Comparison of ENCODE assay signal across 8 cellular contexts in the genomic region with DNA sequence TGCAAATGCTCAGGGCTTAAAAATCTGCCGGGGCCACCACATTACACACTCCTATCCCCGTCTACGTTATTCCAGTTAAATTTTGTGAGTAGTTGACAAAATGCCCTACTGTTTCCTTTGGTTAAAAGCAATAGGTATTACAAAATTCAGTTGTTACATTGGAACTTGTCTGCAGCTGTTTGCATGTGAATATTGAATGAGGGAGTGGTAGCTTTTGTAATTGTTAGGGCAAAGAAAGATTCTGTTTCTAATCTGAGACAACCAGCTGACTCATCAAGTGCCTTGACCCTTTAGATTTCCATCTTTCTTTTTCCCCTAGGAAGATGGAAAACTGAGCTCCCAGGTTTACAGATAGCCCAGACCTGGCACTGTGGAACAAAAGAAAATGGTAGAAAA. TPM values are rescaled to one million over a fixed set of nuclear protein-coding genes. Genes with fewer than 3 reads are reported as not detected.
DNase-seq lines count a peak whose midpoint lies in the region; TF ChIP-seq lines count a peak whose summit lies in the region.

No MANE protein-coding gene starts in this region.

- TF ChIP-seq CTCF in VCaP (conservative IDR thresholded peaks at IDR 0.05) (0 out of 2 replicates have a peak, but pooled peaks have one; percentile 48), hepatocyte (IDR thresholded peaks at IDR 0.05; ENCODE audit: poor library complexity) (no peak)

- peak overlapping the region; percentile 3 for H3K4me2 ChIP-seq in hepatocyte

- no peaks in the 10 kb centered on the region for H3K9me3 Mint-ChIP-seq in T-helper 1 cell treated with Interleukin-12 subunit alpha and Interleukin-12 subunit beta and Interleukin-4 antibody, amounts not matched to agents 30 μg/mL and 1 μg/mL, for 36 hours

- 38% methylated on average over 3 of the region's 3 CpGs for WGBS in hepatocyte (ENCODE audit: low lambda C conversion rate, missing lambda C conversion rate)

- H3K27me3 Mint-ChIP-seq in T-helper 1 cell treated with Interleukin-12 subunit alpha and Interleukin-12 subunit beta and Interleukin-4 antibody, amounts not matched to agents 30 μg/mL and 1 μg/mL, for 36 hours (ENCODE audit: low read depth): no peaks in the 10 kb centered on the region

- peak overlapping the region; percentile 52 for H3K27ac Mint-ChIP-seq in T-helper 1 cell treated with Interleukin-12 subunit alpha and Interleukin-12 subunit beta and Interleukin-4 antibody, amounts not matched to agents 30 μg/mL and 1 μg/mL, for 36 hours

- H3K27me3 ChIP-seq in hepatocyte: no peaks in the 10 kb centered on the region
- H3K27me3 ChIP-seq in subcutaneous abdominal adipose tissue (ENCODE audit: control insufficient read depth in 5 of 5, insufficient read depth in 4 of 5, low read length in 5 of 5): no peaks in the 10 kb centered on the region

- no peaks in the 10 kb centered on the region for H3K9me3 ChIP-seq in hepatocyte (ENCODE audit: low read depth)
- H3K9me3 ChIP-seq in subcutaneous abdominal adipose tissue (ENCODE audit: control insufficient read depth in 5 of 5, low read length in 5 of 5): no peaks in the 10 kb centered on the region

- H2AFZ ChIP-seq in hepatocyte: no peak overlapping the region

- peaks cover 89% of the 10 kb centered on the region for H3K79me2 ChIP-seq in hepatocyte

- peaks cover 9% of the 10 kb centered on the region for H3K36me3 Mint-ChIP-seq in T-helper 1 cell treated with Interleukin-12 subunit alpha and Interleukin-12 subunit beta and Interleukin-4 antibody, amounts not matched to agents 30 μg/mL and 1 μg/mL, for 36 hours (ENCODE audit: low read depth)

- H3K4me3 ChIP-seq in hepatocyte (no peak overlapping the region), subcutaneous abdominal adipose tissue (ENCODE audit: low read depth in 1 of 5, low read length in 5 of 5) (no peak overlapping the region)

- peak overlapping the region in 1 of 5 donors; percentile 32 for H3K9ac ChIP-seq in subcutaneous abdominal adipose tissue (ENCODE audit: low read length in 5 of 5)

- H3K4me1 Mint-ChIP-seq in T-helper 1 cell treated with Interleukin-12 subunit alpha and Interleukin-12 subunit beta and Interleukin-4 antibody, amounts not matched to agents 30 μg/mL and 1 μg/mL, for 36 hours (ENCODE audit: low read depth): peaks cover 40% of the 10 kb centered on the region

- H3K27ac ChIP-seq in VCaP (peak overlapping the region; percentile 44), hepatocyte (peak overlapping the region; percentile 41), subcutaneous abdominal adipose tissue (ENCODE audit: low read depth, low read length) (peak overlapping the region; percentile 67)

- peaks cover 82% of the 10 kb centered on the region for H4K20me1 ChIP-seq in hepatocyte (ENCODE audit: insufficient read depth, poor library complexity, severe bottlenecking)

- no peaks in the 10 kb centered on the region for H3K9me2 ChIP-seq in hepatocyte (replicated peaks; ENCODE audit: insufficient read depth)

- H3K36me3 ChIP-seq in hepatocyte (replicated peaks; ENCODE audit: insufficient read depth, low read depth) (no peaks in the 10 kb centered on the region), subcutaneous abdominal adipose tissue (ENCODE audit: control insufficient read depth in 5 of 5, insufficient read depth in 5 of 5, low read length in 5 of 5) (peaks cover 0 to 19% (median 17%) of the 10 kb centered on the region in 5 donors)

- DNase-seq in T-helper 1 cell (no peak), hepatocyte (ENCODE audit: low spot score) (no peak), NCI-H82 treated with DMSO at 0.1 percent for 48 hours (lab: John Stamatoyannopoulos, UW; ENCODE audit: unreplicated experiment) (no peak), globus pallidus (ENCODE audit: low spot score) (no peak), DMS53 treated with DMSO at 0.1 percent for 48 hours (lab: John Stamatoyannopoulos, UW; ENCODE audit: unreplicated experiment) (no peak)

- H3K4me1 ChIP-seq in hepatocyte (ENCODE audit: insufficient read depth) (peaks cover 21% of the 10 kb centered on the region), subcutaneous abdominal adipose tissue (ENCODE audit: control insufficient read depth in 5 of 5, insufficient read depth in 5 of 5, low read length in 5 of 5) (peaks cover 16 to 65% (median 59%) of the 10 kb centered on the region in 5 donors)

- H3K4me3 Mint-ChIP-seq in T-helper 1 cell treated with Interleukin-12 subunit alpha and Interleukin-12 subunit beta and Interleukin-4 antibody, amounts not matched to agents 30 μg/mL and 1 μg/mL, for 36 hours: no peak overlapping the region

RNA-seq across cellular contexts. Expression of gene MAML1, which starts 30.2 kb away (rescaled TPM):
- 14.2 and 15.9 TPM in 2 replicates for total RNA-seq in hepatocyte
- polyA plus RNA-seq in hepatocyte: 7.5 and 8.8 TPM in 2 replicates

RNA-seq across cellular contexts. Expression of gene LTC4S, which starts 31.0 kb away (rescaled TPM):
- total RNA-seq in hepatocyte: 0.72 TPM in 1 of 2 replicates, not detected in the other
- 3.7 and 6.5 TPM in 2 replicates for polyA plus RNA-seq in hepatocyte

RNA-seq across cellular contexts. Expression of gene MGAT4B, which starts 43.9 kb away (rescaled TPM):
- 132 and 159 TPM in 2 replicates for total RNA-seq in hepatocyte
- 233 and 243 TPM in 2 replicates for polyA plus RNA-seq in hepatocyte

RNA-seq across cellular contexts. Expression of gene SQSTM1, which starts 57.9 kb away (rescaled TPM):
- total RNA-seq in hepatocyte: 372 and 402 TPM in 2 replicates
- polyA plus RNA-seq in hepatocyte: 641 and 727 TPM in 2 replicates
